Comparison of ENCODE assay signal across 12 cellular contexts in genomic region chr7:108079291-108080057, GRCh38. TPM values are rescaled to one million over a fixed set of nuclear protein-coding genes. Genes with fewer than 3 reads are reported as not detected.
DNase-seq lines count a peak whose midpoint lies in the region; ATAC-seq, FAIRE-seq and TF ChIP-seq lines count a peak whose summit lies in the region.
"Had no signal": no experiment of that assay in that cellular context is flagged by ENCODE, and none has a peak within 500 bp of the region (broad histone marks: within the 10 kb centered on the region; RNA-seq: fewer than 3 reads in every experiment).

No MANE protein-coding gene starts in this region.

- dilution Hi-C loops in keratinocyte (cut with MboI; ENCODE audit: extremely low pct_ligation_motif_present, low sequenced_read_pairs) = no loop called here

- TF ChIP-seq EP300 in K562 (IDR thresholded peaks at IDR 0.05; ENCODE audit: low read length) = no peak

- FAIRE-seq in K562 (lab: Jason Lieb, UNC) = no peak
- FAIRE-seq in keratinocyte (lab: Jason Lieb, UNC) = no peak

- no peaks in the 10 kb centered on the region for H3K79me2 ChIP-seq in ACC112 (ENCODE audit: control insufficient read depth, insufficient read depth, low read length, unreplicated experiment)
- H3K79me2 ChIP-seq in K562 (ENCODE audit: control insufficient read depth, insufficient read depth, low read length) = no peaks in the 10 kb centered on the region
- no peaks in the 10 kb centered on the region for H3K79me2 ChIP-seq in keratinocyte (ENCODE audit: control insufficient read depth, insufficient read depth, low read length)

- 32% methylated on average over 6 of the region's 6 CpGs for WGBS in K562 (ENCODE audit: insufficient coverage, low coverage, missing lambda C conversion rate)

- H3K9me1 ChIP-seq in K562 (ENCODE audit: control insufficient read depth, insufficient read depth, low read length) (no peaks in the 10 kb centered on the region), keratinocyte (ENCODE audit: control insufficient read depth, extremely low read depth, insufficient read depth, low read length) (no peaks in the 10 kb centered on the region)

- H4K20me1 ChIP-seq in K562 (replicated peaks; ENCODE audit: control insufficient read depth, insufficient read depth, low read length) (no peaks in the 10 kb centered on the region), keratinocyte (ENCODE audit: control insufficient read depth, extremely low read depth, insufficient read depth, low read length) (no peaks in the 10 kb centered on the region)

- POLR2A ChIA-PET in K562 (lab: Yijun Ruan, JAX) = interaction anchor here (0.9 to 1.0 kb wide), 3 partner anchors 15 to 46 kb away, joined by 3 read pairs; no protein-coding TSS in a partner anchor

- H3K36me3 ChIP-seq in ACC112 (ENCODE audit: insufficient read depth, low read length) = peaks cover 4% of the 10 kb centered on the region; the same call in 1 of the 2 replicates
- H3K36me3 ChIP-seq in K562 (ENCODE audit: control insufficient read depth, insufficient read depth, low read length) = no peaks in the 10 kb centered on the region
- H3K36me3 ChIP-seq in keratinocyte (ENCODE audit: control insufficient read depth in 2 of 2, extremely low read depth in 1 of 2, insufficient read depth in 2 of 2, low read length in 2 of 2) = no peaks in the 10 kb centered on the region
- H3K36me3 ChIP-seq: heart right ventricle had no signal

- H3K4me2 ChIP-seq in K562 (ENCODE audit: insufficient read depth, low read length) (peak overlapping the region; percentile 13; the same call in 1 of the 2 replicates), keratinocyte (ENCODE audit: control insufficient read depth, extremely low read depth, insufficient read depth, low read depth, low read length) (peak overlapping the region; percentile 2)

- H3K4me3 ChIP-seq in ACC112 (ENCODE audit: low read depth, low read length) (peak overlapping the region; percentile 3; the same call in 1 of the 2 replicates), K562 (no peak overlapping the region), keratinocyte (ENCODE audit: control insufficient read depth in 2 of 3, extremely low read depth in 1 of 3, insufficient read depth in 2 of 3, low read depth in 1 of 3, low read length in 3 of 3) (no peak overlapping the region)
- H3K4me3 ChIP-seq: heart right ventricle had no signal

- peak overlapping the region; percentile 49 for H3K27ac ChIP-seq in ACC112 (ENCODE audit: low read depth, low read length)
- peak overlapping the region; percentile 47 for H3K27ac ChIP-seq in K562 (ENCODE audit: extremely low read depth, low read depth, low read length)
- H3K27ac ChIP-seq in keratinocyte (ENCODE audit: control insufficient read depth, insufficient read depth, low read length) = peak overlapping the region; percentile 11

- TF ChIP-seq CTCF in K562 (IDR thresholded peaks at IDR 0.05 in 2 of 3, conservative IDR thresholded peaks at IDR 0.05 in 1 of 3; ENCODE audit: insufficient read depth in 2 of 3, low read depth in 1 of 3, low read length in 3 of 3) (no peak), keratinocyte (optimal IDR thresholded peaks at IDR 0.05 in 1 of 3, IDR thresholded peaks at IDR 0.05 in 1 of 3, conservative IDR thresholded peaks at IDR 0.05 in 1 of 3; ENCODE audit: extremely low read depth in 1 of 3, insufficient read depth in 2 of 3, low read length in 3 of 3) (no peak)

- intact Hi-C loops in K562 (cut with micrococcal nuclease) = no loop called here

- no peak for TF ChIP-seq RAD21 in K562 (CRISPR knock-in tag; conservative IDR thresholded peaks at IDR 0.05 in 1 of 2, IDR thresholded peaks at IDR 0.05 in 1 of 2)

- H3K9me3 ChIP-seq in K562 (replicated peaks; ENCODE audit: control insufficient read depth, insufficient read depth, low read depth, low read length) = peaks cover 8% of the 10 kb centered on the region
- H3K9me3 ChIP-seq in keratinocyte (ENCODE audit: control insufficient read depth, low read depth, low read length) = peaks cover 2% of the 10 kb centered on the region

- peak; percentile 5; the same call in 2 of the 3 replicates for ATAC-seq in K562
- ATAC-seq in GM19397 (IDR thresholded peaks at IDR 0.05; ENCODE audit: unreplicated experiment) = no peak
- ATAC-seq in GM18505 (IDR thresholded peaks at IDR 0.05; ENCODE audit: unreplicated experiment) = no peak

- H3K9ac ChIP-seq in K562 (ENCODE audit: insufficient read depth in 1 of 2, low read depth in 2 of 2, low read length in 2 of 2) (peak overlapping the region in 1 of 2 experiments; percentile 53; a peak in 1 of 4 replicates), keratinocyte (ENCODE audit: control insufficient read depth, extremely low read depth, insufficient read depth, low read length) (no peak overlapping the region)

- H2AFZ ChIP-seq in ACC112 (ENCODE audit: low read length, unreplicated experiment) (peak overlapping the region; percentile 67), K562 (ENCODE audit: low read depth, low read length) (peak overlapping the region; percentile 77), keratinocyte (ENCODE audit: control insufficient read depth, low read length) (peak overlapping the region; percentile 62)

- no peak for TF ChIP-seq POLR2A in K562 (conservative IDR thresholded peaks at IDR 0.05)
- no peak for TF ChIP-seq POLR2A in GM18505 (IDR thresholded peaks at IDR 0.05; ENCODE audit: borderline replicate concordance, extremely low read depth, insufficient read depth, insufficient read length)

- H3K27me3 ChIP-seq in ACC112 (ENCODE audit: insufficient read depth, low read length) (no peaks in the 10 kb centered on the region), K562 (ENCODE audit: control insufficient read depth in 2 of 2, insufficient read depth in 2 of 2, low read length in 2 of 2) (no peaks in the 10 kb centered on the region), keratinocyte (ENCODE audit: control insufficient read depth, extremely low read depth, insufficient read depth, low read length) (no peaks in the 10 kb centered on the region)
- H3K27me3 ChIP-seq: heart right ventricle had no signal

- DNase-seq in HT1080 (ENCODE audit: low read depth) = peak; percentile 83
- DNase-seq in K562 (ENCODE audit: extremely low read depth in 1 of 4, low spot score in 3 of 4) = peak in 2 of 4 experiments; percentile 37 to 55
- no peak for DNase-seq in keratinocyte (ENCODE audit: low read depth, low spot score)
- no peak for DNase-seq in GOT3 (lab: John Stamatoyannopoulos, UW)
- no peak for DNase-seq in cortex of kidney (lab: John Stamatoyannopoulos, UW)
- DNase-seq: C1 segment of cervical spinal cord, heart right ventricle, NCI-H1048 had no signal

- CTCF ChIA-PET in K562 (lab: Yijun Ruan, JAX; ENCODE audit: low intra/inter-chr PET ratio) = no interaction called here

- in situ Hi-C loops in K562 (cut with MboI) = no loop called here

- H3K4me1 ChIP-seq in ACC112 (ENCODE audit: control insufficient read depth, insufficient read depth, low read length, unreplicated experiment) (peaks cover 32% of the 10 kb centered on the region), K562 (replicated peaks in 1 of 2; ENCODE audit: control insufficient read depth in 2 of 2, insufficient read depth in 2 of 2, low read length in 2 of 2) (peaks cover 24 to 64% of the 10 kb centered on the region in 2 experiments), keratinocyte (ENCODE audit: control insufficient read depth, extremely low read depth, insufficient read depth, low read length) (peaks cover 12% of the 10 kb centered on the region)

- BruUV-seq in K562 (replicated peaks; lab: Mats Ljungman, UMichigan) = no TSS peak

TF ChIP-seq in K562, 482 proteins besides CTCF, POLR2A, EP300 and RAD21 (continues in another document):
- TF ChIP-seq ZNF589 (CRISPR knock-in tag; IDR thresholded peaks at IDR 0.05; ENCODE audit: low read depth) (peak; percentile 18; the same call in 1 of the 2 replicates), SETDB1 (IDR thresholded peaks at IDR 0.05; ENCODE audit: low read length) (no peak), FOSL1 (tag; conservative IDR thresholded peaks at IDR 0.05) (peak; percentile 45), KDM5B (IDR thresholded peaks at IDR 0.05; ENCODE audit: insufficient replicate concordance, low read depth, low read length) (no peak), ZNF584 (CRISPR knock-in tag; IDR thresholded peaks at IDR 0.05; ENCODE audit: low read depth) (0 out of 2 replicates have a peak, but pooled peaks have one; percentile 25)

RNA-seq across cellular contexts. Expression of gene LAMB4, which starts 50.7 kb away (rescaled TPM):
- 0.06 TPM in 1 of 2 replicates, not detected in the other for total RNA-seq in HT1080 (2014; rRNA removed; shearing (Covaris generic))
- 0.27 and 0.30 TPM in 2 replicates for polyA plus RNA-seq in HT1080 (2015; cell fraction: cytosol; rRNA removed)
- polyA plus RNA-seq in HT1080 (2015; cell fraction: nucleus; rRNA removed) = 0.25 and 0.59 TPM in 2 replicates
- total RNA-seq in K562 (2011; cell fraction: chromatin; rRNA removed; ENCODE audit: low replicate concordance) = not detected in 2 replicates
- total RNA-seq in K562 (2011; cell fraction: nucleolus; rRNA removed) = not detected in 2 replicates
- 0.29 TPM in 1 of 2 replicates, not detected in the other for total RNA-seq in K562 (2011; cell fraction: nucleoplasm; rRNA removed)
- total RNA-seq in K562 (2014; rRNA removed) (not detected in 2 replicates), K562 (2014; rRNA removed; fragmentation: Illumina TruSeq; extraction: Trizol) (0.07 and 0.10 TPM in 2 replicates), K562 (2015; rRNA removed; fragmentation: Illumina TruSeq; extraction: Trizol) (not detected in 2 replicates), K562 (2021) (not detected in 2 replicates)
- polyA plus RNA-seq in K562 (2011; rRNA removed) (not detected in 2 replicates), K562 (2014; fragmentation: Illumina TruSeq; extraction: Trizol) (0.06 TPM in 1 of 2 replicates, not detected in the other), K562 (2014; fragmentation: Nextera tagmentation; extraction: Ambion mirVana) (under 1 TPM; 0.06 to 0.13 TPM), K562 (2014; rRNA removed) (0.12 TPM in 1 of 2 replicates, not detected in the other), keratinocyte (1.6 to 10.3 TPM (median 3.7 TPM) in 3 replicates)
- polyA plus RNA-seq in K562 (2011; cell fraction: cytosol; rRNA removed) = 0.03 TPM in 1 of 2 replicates, not detected in the other
- polyA plus RNA-seq in K562 (2011; cell fraction: nucleus; rRNA removed) = not detected in 2 replicates
- 0.09 and 0.18 TPM in 2 replicates for polyA plus RNA-seq in K562 (2012)
- polyA minus RNA-seq in K562 (2011; rRNA and poly(A)+ RNA removed) = 0.21 TPM in 1 of 2 replicates, not detected in the other
- not detected in 2 replicates for polyA minus RNA-seq in K562 (2011; cell fraction: cytosol; rRNA and poly(A)+ RNA removed)
- polyA minus RNA-seq in K562 (2011; cell fraction: nucleus; rRNA and poly(A)+ RNA removed) = not detected in 2 replicates
- 7.7 TPM for polyA plus RNA-seq in keratinocyte (2011; ENCODE audit: low read depth)
- polyA plus RNA-seq in keratinocyte (2011; cell fraction: cytosol; rRNA removed) = 1.6 and 3.0 TPM in 2 replicates
- polyA plus RNA-seq in keratinocyte (2011; cell fraction: nucleus; rRNA removed) = 20.0 and 20.1 TPM in 2 replicates
- polyA plus RNA-seq in keratinocyte (2012; ENCODE audit: low replicate concordance) = 0.60 and 3.8 TPM in 2 replicates
- 0.85 to 16.0 TPM (median 6.0 TPM) in 3 replicates for polyA minus RNA-seq in keratinocyte
- polyA minus RNA-seq in keratinocyte (2011; cell fraction: cytosol; rRNA and poly(A)+ RNA removed) = 1.7 TPM
- 15.9 and 26.8 TPM in 2 replicates for polyA minus RNA-seq in keratinocyte (2011; cell fraction: nucleus; rRNA and poly(A)+ RNA removed)
- total RNA-seq: OCI-LY7 had no signal
